21 cellular contexts compared by ENCODE assay signal in genomic region chr4:139838811-139839210, GRCh38.
"Had no signal": no experiment of that assay in that cellular context is flagged by ENCODE, and none has a peak within 500 bp of the region (broad histone marks: within the 10 kb centered on the region; RNA-seq: fewer than 3 reads in every experiment).

No MANE protein-coding gene starts in this region.

- H3K9me3 Mint-ChIP-seq: activated B cell treated with CpG ODN at 0.5 μM for 24 hours; activated CD4-positive, alpha-beta memory T cell treated with anti-CD3 and anti-CD28 coated beads, Interleukin-2, amount 10 ng/mL, durations not matched to agents 7 days and 5 days; effector memory CD8-positive, alpha-beta T cell; immature natural killer cell; stimulated activated memory B cell treated with anti-CD40 and anti-IgM and Interleukin-4, amounts not matched to agents 10 μg/mL and 1 μg/mL and 100 μg/mL, for 72 hours; T-helper 2 cell treated with Interferon-gamma antibody and Interleukin-4, amounts not matched to agents 5 μg/mL and 100 μg/mL, for 36 hours had no signal

- DNase-seq: activated B cell treated with CpG ODN at 0.5 μM for 24 hours; activated CD4-positive, alpha-beta memory T cell treated with anti-CD3 and anti-CD28 coated beads, Interleukin-2, amount 10 ng/mL, durations not matched to agents 7 days and 5 days; activated CD4-positive, alpha-beta T cell treated with anti-CD3 and anti-CD28 coated beads for 4 hours; activated CD8-positive, alpha-beta memory T cell treated with anti-CD3 and anti-CD28 coated beads, Interleukin-2, amount 10 ng/mL, durations not matched to agents 7 days and 5 days; effector memory CD8-positive, alpha-beta T cell; heart left ventricle; immature natural killer cell; kidney glomerular epithelial cell; left ventricle myocardium inferior; mammary epithelial cell; pancreas; right lobe of liver; spleen; stimulated activated CD4-positive, alpha-beta T cell treated with anti-CD3 and anti-CD28 coated beads, Interleukin-4, amount 100 ng/mL, for 4 hours; upper lobe of left lung had no signal

- H3K27me3 Mint-ChIP-seq: activated B cell treated with CpG ODN at 0.5 μM for 24 hours; activated CD4-positive, alpha-beta memory T cell treated with anti-CD3 and anti-CD28 coated beads, Interleukin-2, amount 10 ng/mL, durations not matched to agents 7 days and 5 days; activated naive CD8-positive, alpha-beta T cell; effector memory CD8-positive, alpha-beta T cell had no signal

- H3K4me3 Mint-ChIP-seq: activated B cell treated with CpG ODN at 0.5 μM for 24 hours; activated CD4-positive, alpha-beta memory T cell treated with anti-CD3 and anti-CD28 coated beads, Interleukin-2, amount 10 ng/mL, durations not matched to agents 7 days and 5 days; activated CD8-positive, alpha-beta memory T cell treated with anti-CD3 and anti-CD28 coated beads, Interleukin-2, amount 10 ng/mL, durations not matched to agents 7 days and 5 days; activated naive CD8-positive, alpha-beta T cell; effector memory CD8-positive, alpha-beta T cell; stimulated activated memory B cell treated with anti-CD40 and anti-IgM and Interleukin-4, amounts not matched to agents 10 μg/mL and 1 μg/mL and 100 μg/mL, for 72 hours; T-helper 2 cell treated with Interferon-gamma antibody and Interleukin-4, amounts not matched to agents 5 μg/mL and 100 μg/mL, for 36 hours had no signal

- H3K27ac Mint-ChIP-seq: activated B cell treated with CpG ODN at 0.5 μM for 24 hours; activated CD4-positive, alpha-beta memory T cell treated with anti-CD3 and anti-CD28 coated beads, Interleukin-2, amount 10 ng/mL, durations not matched to agents 7 days and 5 days; activated CD8-positive, alpha-beta memory T cell treated with anti-CD3 and anti-CD28 coated beads, Interleukin-2, amount 10 ng/mL, durations not matched to agents 7 days and 5 days; activated naive CD8-positive, alpha-beta T cell; effector memory CD8-positive, alpha-beta T cell; stimulated activated memory B cell treated with anti-CD40 and anti-IgM and Interleukin-4, amounts not matched to agents 10 μg/mL and 1 μg/mL and 100 μg/mL, for 72 hours; T-helper 2 cell treated with Interferon-gamma antibody and Interleukin-4, amounts not matched to agents 5 μg/mL and 100 μg/mL, for 36 hours had no signal

- FAIRE-seq: pancreas had no signal

- H3K4me1 Mint-ChIP-seq: activated B cell treated with CpG ODN at 0.5 μM for 24 hours; activated CD4-positive, alpha-beta memory T cell treated with anti-CD3 and anti-CD28 coated beads, Interleukin-2, amount 10 ng/mL, durations not matched to agents 7 days and 5 days; activated CD8-positive, alpha-beta memory T cell treated with anti-CD3 and anti-CD28 coated beads, Interleukin-2, amount 10 ng/mL, durations not matched to agents 7 days and 5 days; stimulated activated memory B cell treated with anti-CD40 and anti-IgM and Interleukin-4, amounts not matched to agents 10 μg/mL and 1 μg/mL and 100 μg/mL, for 72 hours had no signal

- H3K36me3 Mint-ChIP-seq: activated CD8-positive, alpha-beta memory T cell treated with anti-CD3 and anti-CD28 coated beads, Interleukin-2, amount 10 ng/mL, durations not matched to agents 7 days and 5 days; stimulated activated memory B cell treated with anti-CD40 and anti-IgM and Interleukin-4, amounts not matched to agents 10 μg/mL and 1 μg/mL and 100 μg/mL, for 72 hours had no signal

- H3K27me3 ChIP-seq: gastroesophageal sphincter, heart left ventricle, neutrophil, pancreas, right lobe of liver, spleen, upper lobe of left lung had no signal

- H3K36me3 ChIP-seq: gastroesophageal sphincter, heart left ventricle, left ventricle myocardium inferior, neutrophil, pancreas, right lobe of liver, spleen, thoracic aorta, upper lobe of left lung had no signal

- H3K9me3 ChIP-seq: gastroesophageal sphincter, heart left ventricle, left ventricle myocardium inferior, neutrophil, pancreas, right lobe of liver, spleen, thoracic aorta, upper lobe of left lung had no signal

- H3K4me3 ChIP-seq: gastroesophageal sphincter, heart left ventricle, left ventricle myocardium inferior, pancreas, right lobe of liver, spleen, thoracic aorta, upper lobe of left lung had no signal

- H3K27ac ChIP-seq: gastroesophageal sphincter, heart left ventricle, left ventricle myocardium inferior, neutrophil, pancreas, right lobe of liver, spleen, thoracic aorta, upper lobe of left lung had no signal

- ATAC-seq: activated CD8-positive, alpha-beta memory T cell treated with anti-CD3 and anti-CD28 coated beads, Interleukin-2, amount 10 ng/mL, durations not matched to agents 7 days and 5 days; effector memory CD8-positive, alpha-beta T cell; gastroesophageal sphincter; heart left ventricle; pancreas; right lobe of liver; stimulated activated memory B cell treated with anti-CD40 and anti-IgM and Interleukin-4, amounts not matched to agents 10 μg/mL and 1 μg/mL and 100 μg/mL, for 72 hours had no signal
